Comparison of ENCODE assay signal across 8 cellular contexts in the genomic region with DNA sequence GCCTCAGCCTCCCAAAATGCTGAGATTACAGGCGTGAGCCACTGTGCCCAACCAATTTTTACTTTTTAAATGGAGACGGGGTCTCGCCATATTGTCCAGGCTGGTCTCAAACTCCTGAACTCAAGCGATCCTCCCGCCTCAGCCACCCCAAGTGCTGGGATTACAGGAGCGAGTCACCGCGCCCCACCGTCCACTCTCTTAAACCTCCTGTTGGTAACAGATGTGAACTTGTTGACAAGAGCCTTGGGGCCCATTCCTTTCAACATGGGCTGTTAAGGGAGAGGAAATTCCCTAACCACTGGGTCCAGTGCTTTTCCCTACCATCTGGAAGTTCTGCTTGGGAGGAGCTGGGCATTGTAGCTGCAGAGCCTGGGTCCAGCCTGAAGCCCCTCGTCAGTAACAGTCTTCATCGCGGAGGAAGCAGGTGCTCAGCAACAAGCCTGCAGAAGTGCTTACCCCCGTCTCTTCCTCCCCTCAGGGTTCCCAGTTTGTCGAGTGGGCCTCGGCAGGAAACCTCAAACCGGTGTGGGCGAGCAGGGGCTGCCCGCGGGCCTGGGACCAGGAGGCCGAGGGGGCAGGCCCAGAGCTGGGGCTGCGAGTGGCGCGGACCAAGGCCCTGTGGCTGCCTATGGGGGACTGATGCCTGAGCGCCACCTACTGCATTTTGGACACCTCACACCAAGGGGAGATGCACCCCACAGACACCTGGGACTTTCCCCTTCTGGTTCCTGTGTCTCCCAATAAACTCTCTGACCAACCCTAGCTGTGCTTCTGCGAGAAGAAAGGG. TPM values are rescaled to one million over a fixed set of nuclear protein-coding genes. Genes with fewer than 3 reads are reported as not detected.
DNase-seq lines count a peak whose midpoint lies in the region; ATAC-seq, FAIRE-seq and TF ChIP-seq lines count a peak whose summit lies in the region.

No MANE protein-coding gene starts in this region.

- H3K27me3 ChIP-seq in bronchial epithelial cell (ENCODE audit: control insufficient read depth, insufficient read depth, low read length) (peaks cover 2% of the 10 kb centered on the region), pancreas (no peaks in the 10 kb centered on the region)

- no peak overlapping the region for H3K27ac ChIP-seq in pancreas

- H3K4me1 ChIP-seq in pancreas = peaks cover 0 to 4% (median 0%) of the 10 kb centered on the region in 3 donors

- ATAC-seq in pancreas = no peak

- no peaks in the 10 kb centered on the region for H3K9me3 ChIP-seq in pancreas

- TF ChIP-seq CTCF in GM12872 (IDR thresholded peaks at IDR 0.05; ENCODE audit: insufficient read depth, low read depth, low read length) = peak; percentile 85
- TF ChIP-seq CTCF in HFF-Myc (IDR thresholded peaks at IDR 0.05; ENCODE audit: low read depth, low read length, missing control alignments) = peak; percentile 22
- peak; percentile 13 for TF ChIP-seq CTCF in bronchial epithelial cell (IDR thresholded peaks at IDR 0.05; ENCODE audit: insufficient read depth, low read length, severe bottlenecking)
- no peak for TF ChIP-seq CTCF in pancreas (IDR thresholded peaks at IDR 0.05)

- no peaks in the 10 kb centered on the region for H3K36me3 ChIP-seq in bronchial epithelial cell (ENCODE audit: control insufficient read depth, insufficient read depth, low read length)
- no peaks in the 10 kb centered on the region for H3K36me3 ChIP-seq in pancreas

- WGBS in pancreas, 2 donors = 92 to 95% methylated on average over 21 to 25 of the region's 25 CpGs

- intact Hi-C loops in pancreas (cut with DNase I) = no loop called here

- H3K4me3 ChIP-seq in HFF-Myc (replicated peaks; ENCODE audit: low read depth, low read length) (no peak overlapping the region), bronchial epithelial cell (ENCODE audit: low read depth, low read length) (no peak overlapping the region), pancreas (no peak overlapping the region)

- FAIRE-seq in bronchial epithelial cell (lab: Jason Lieb, UNC) = no peak
- no peak for FAIRE-seq in pancreas (lab: Jason Lieb, UNC)

- DNase-seq in HFF-Myc (ENCODE audit: extremely low read depth, low read depth) (no peak), T-helper 2 cell (peak; percentile 44 to 95 (median 67)), bronchial epithelial cell (ENCODE audit: low read depth) (no peak), pancreas (no peak), 8988T (no peak), kidney tubule cell (ENCODE audit: low spot score) (no peak)
- peak; percentile 53 for DNase-seq in stimulated activated CD8-positive, alpha-beta memory T cell treated with anti-CD3 and anti-CD28 coated beads, Interleukin-15, amount 100 ng/mL, for 24 hours (ENCODE audit: low read depth)

RNA-seq across cellular contexts. Expression of a gene that starts 4.0 kb away (rescaled TPM):
- total RNA-seq in bronchial epithelial cell (not detected in 2 replicates), pancreas (1 to 10 TPM in 5 of 6 donors, under 1 TPM in 1; 0.79 to 3.7 (median 1.8) TPM)
- 1 to 10 TPM; 7.1 to 8.4 TPM for polyA plus RNA-seq in pancreas

RNA-seq across cellular contexts. Expression of a gene that starts 17.0 kb away (rescaled TPM):
- total RNA-seq in bronchial epithelial cell = 17.5 and 29.2 TPM in 2 replicates
- 10 to 100 TPM; 16.1 to 22.9 (median 19.8) TPM for total RNA-seq in pancreas
- 10 to 100 TPM; 72.4 to 89.3 TPM for polyA plus RNA-seq in pancreas

RNA-seq across cellular contexts. Expression of a gene that starts 17.4 kb away (rescaled TPM):
- 3,501 and 4,161 TPM in 2 replicates for total RNA-seq in bronchial epithelial cell
- 1,000 to 10,000 TPM; 1,459 to 2,866 (median 2,217) TPM for total RNA-seq in pancreas
- 1,000 to 10,000 TPM; 1,585 to 1,842 TPM for polyA plus RNA-seq in pancreas

RNA-seq across cellular contexts. Expression of a gene that starts 18.4 kb away (rescaled TPM):
- total RNA-seq in bronchial epithelial cell (72.8 and 115 TPM in 2 replicates), pancreas (10 to 100 TPM; 34.2 to 49.1 (median 37.2) TPM)
- polyA plus RNA-seq in pancreas = 100 to 1,000 TPM in 1 of 2 donors, 10 to 100 TPM in 1; 82.5 to 110 TPM

RNA-seq across cellular contexts. Expression of a gene that starts 26.2 kb away (rescaled TPM):
- total RNA-seq in bronchial epithelial cell = 4,057 and 8,908 TPM in 2 replicates
- total RNA-seq in pancreas = 1,000 to 10,000 TPM in 4 of 6 donors, 100 to 1,000 TPM in 2; 765 to 1,427 (median 1,126) TPM
- 1,000 to 10,000 TPM; 2,346 to 2,426 TPM for polyA plus RNA-seq in pancreas

Comparison
In these comparisons a context has a peak if more than half of its experiments do, and no peak if none do; other contexts are left out.
1. CTCF ChIP-seq: peak in GM12872 (single experiment), HFF-Myc (single experiment) and bronchial epithelial cell (single experiment); none in pancreas (0 of 4).
2. DNase-seq: peak in T-helper 2 cell (5 of 5) and stimulated activated CD8-positive, alpha-beta memory T cell treated with anti-CD3 and anti-CD28 coated beads, Interleukin-15, amount 100 ng/mL, for 24 hours (single experiment); none in HFF-Myc (single experiment), bronchial epithelial cell (single experiment), pancreas (0 of 6), 8988T (single experiment) and kidney tubule cell (single experiment).